Comparison of ENCODE assay signal across 8 cellular contexts in the genomic region with DNA sequence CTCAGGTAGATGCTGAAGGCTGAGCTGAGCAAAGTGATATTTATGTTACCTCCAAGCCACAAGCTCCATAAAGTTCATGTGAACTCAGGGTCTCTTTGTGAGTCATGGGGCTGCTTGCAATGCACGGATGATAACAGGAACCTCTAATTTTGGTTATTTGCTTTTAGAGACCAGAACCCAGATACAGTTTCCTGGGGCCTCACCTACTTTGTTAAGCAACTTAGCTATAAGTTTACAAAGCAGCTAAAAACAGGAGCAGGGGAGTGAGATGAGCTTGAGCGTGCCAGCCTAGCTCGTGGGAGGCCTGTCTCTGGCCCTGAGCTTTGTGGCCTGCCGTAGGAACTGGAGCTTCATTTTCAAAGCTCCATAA. TPM values are rescaled to one million over a fixed set of nuclear protein-coding genes. Genes with fewer than 3 reads are reported as not detected.
A peak's percentile ranks its signal among the peaks of the same experiment; 100 is the strongest.
DNase-seq lines count a peak whose midpoint lies in the region; ATAC-seq, FAIRE-seq and TF ChIP-seq lines count a peak whose summit lies in the region.

No MANE protein-coding gene starts in this region.

- TF ChIP-seq CTCF in GM06990 (IDR thresholded peaks at IDR 0.05; ENCODE audit: insufficient read depth, low read length, poor library complexity, severe bottlenecking): no peak
- TF ChIP-seq CTCF in D721Med (IDR thresholded peaks at IDR 0.05; ENCODE audit: insufficient read depth, missing control alignments): no peak

- DNase-seq in GM06990 (ENCODE audit: extremely low read depth, insufficient read length): peak; percentile 72
- DNase-seq in NOMO-1 treated with dmso at 0.1 percent for 144 hours (lab: John Stamatoyannopoulos, UW; ENCODE audit: unreplicated experiment): peak; percentile 77
- DNase-seq in amniotic epithelial cell (ENCODE audit: low read depth): peak; percentile 66
- no peak for DNase-seq in natural killer cell treated with Interleukin-12 subunit alpha and Interleukin-12 subunit beta and Interleukin-15 and Interleukin-18, amount 100 ng/mL, for 72 hours (ENCODE audit: low spot score)
- DNase-seq in NCI-H1436 (lab: John Stamatoyannopoulos, UW): no peak
- DNase-seq in D341Med (ENCODE audit: low spot score): no peak
- no peak for DNase-seq in D721Med (ENCODE audit: insufficient read length, low spot score)

- H3K36me3 ChIP-seq in GM06990 (ENCODE audit: control insufficient read depth, insufficient read depth, low read length): peaks cover 8% of the 10 kb centered on the region

- H3K27ac Mint-ChIP-seq in natural killer cell treated with Interleukin-12 subunit alpha and Interleukin-12 subunit beta and Interleukin-15 and Interleukin-18, amount 100 ng/mL, for 72 hours: peak overlapping the region; percentile 82 to 91

- no peak for FAIRE-seq in D721Med (lab: Jason Lieb, UNC)

- H3K4me3 Mint-ChIP-seq in natural killer cell treated with Interleukin-12 subunit alpha and Interleukin-12 subunit beta and Interleukin-15 and Interleukin-18, amount 100 ng/mL, for 72 hours: peak overlapping the region; percentile 63

- peak; percentile 40 for ATAC-seq in GM21825 (IDR thresholded peaks at IDR 0.05; ENCODE audit: unreplicated experiment)
- ATAC-seq in natural killer cell treated with Interleukin-12 subunit alpha and Interleukin-12 subunit beta and Interleukin-15 and Interleukin-18, amount 100 ng/mL, for 72 hours: peak in 1 of 2 donors; percentile 4

- H3K36me3 Mint-ChIP-seq in natural killer cell treated with Interleukin-12 subunit alpha and Interleukin-12 subunit beta and Interleukin-15 and Interleukin-18, amount 100 ng/mL, for 72 hours: no peaks in the 10 kb centered on the region

- H3K4me3 ChIP-seq in GM06990 (replicated peaks; ENCODE audit: low read depth, low read length): peak overlapping the region; percentile 50

- no peaks in the 10 kb centered on the region for H3K9me3 Mint-ChIP-seq in natural killer cell treated with Interleukin-12 subunit alpha and Interleukin-12 subunit beta and Interleukin-15 and Interleukin-18, amount 100 ng/mL, for 72 hours

- peaks cover 47 to 51% of the 10 kb centered on the region in 2 donors for H3K4me1 Mint-ChIP-seq in natural killer cell treated with Interleukin-12 subunit alpha and Interleukin-12 subunit beta and Interleukin-15 and Interleukin-18, amount 100 ng/mL, for 72 hours (ENCODE audit: low read depth in 2 of 2)

- H3K27me3 Mint-ChIP-seq in natural killer cell treated with Interleukin-12 subunit alpha and Interleukin-12 subunit beta and Interleukin-15 and Interleukin-18, amount 100 ng/mL, for 72 hours: no peaks in the 10 kb centered on the region

- no peaks in the 10 kb centered on the region for H3K27me3 ChIP-seq in GM06990 (replicated peaks; ENCODE audit: control insufficient read depth, insufficient read depth, low read length)

RNA-seq across cellular contexts. Expression of a gene that starts 29.2 kb away (rescaled TPM):
- 100 to 1,000 TPM; 205 to 211 TPM for total RNA-seq in natural killer cell treated with Interleukin-12 subunit alpha and Interleukin-12 subunit beta and Interleukin-15 and Interleukin-18, amount 100 ng/mL, for 72 hours

RNA-seq across cellular contexts. Expression of a gene that starts 52.7 kb away (rescaled TPM):
- total RNA-seq in natural killer cell treated with Interleukin-12 subunit alpha and Interleukin-12 subunit beta and Interleukin-15 and Interleukin-18, amount 100 ng/mL, for 72 hours: not detected

Comparison
In these comparisons a context has a peak if more than half of its experiments do, and no peak if none do; other contexts are left out.
1. DNase-seq: peak in GM06990 (single experiment), NOMO-1 treated with dmso at 0.1 percent for 144 hours (single experiment) and amniotic epithelial cell (single experiment); none in natural killer cell treated with Interleukin-12 subunit alpha and Interleukin-12 subunit beta and Interleukin-15 and Interleukin-18, amount 100 ng/mL, for 72 hours (single experiment), NCI-H1436 (single experiment), D341Med (single experiment) and D721Med (single experiment).